ENCODE assay signal across 8 cellular contexts in the genomic region with DNA sequence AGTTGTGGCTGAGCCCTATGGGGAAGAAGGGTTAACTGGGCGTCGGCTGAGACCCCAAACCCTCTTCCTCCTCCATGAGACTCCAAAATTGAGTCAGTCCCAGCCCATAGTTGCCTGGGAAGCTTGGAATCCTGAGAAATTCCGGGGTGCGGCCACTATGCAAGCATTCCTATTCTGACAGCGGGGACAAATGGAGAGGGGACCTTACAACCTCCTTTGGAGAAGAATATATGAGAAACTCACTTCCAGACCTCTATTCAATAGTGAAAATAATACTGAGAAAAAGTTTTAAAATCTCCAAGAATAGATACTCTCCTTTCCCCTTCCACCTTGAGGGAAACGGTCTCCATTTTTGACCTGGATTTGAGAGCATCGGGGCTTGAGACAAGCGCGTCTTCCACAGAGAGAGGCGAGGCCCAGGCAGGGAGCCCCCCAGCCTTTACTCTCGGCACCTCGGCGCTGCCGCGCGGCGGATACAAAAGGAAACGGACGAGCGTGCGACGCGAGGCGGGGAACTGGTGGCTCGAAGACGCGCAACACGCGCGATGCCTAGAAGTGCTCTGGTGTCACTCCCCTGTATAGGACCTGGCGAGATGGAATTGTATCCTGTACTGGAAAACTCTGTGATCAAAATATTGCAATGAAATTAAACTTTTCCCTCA. TPM values are rescaled to one million over a fixed set of nuclear protein-coding genes. Genes with fewer than 3 reads are reported as not detected.
DNase-seq lines count a peak whose midpoint lies in the region; ATAC-seq, FAIRE-seq and TF ChIP-seq lines count a peak whose summit lies in the region.

No MANE protein-coding gene starts in this region.

- ATAC-seq in GM21717 (IDR thresholded peaks at IDR 0.05; ENCODE audit: unreplicated experiment) (peak; percentile 40), right cardiac atrium (peak; percentile 18 to 31)

- H3K9me3 Mint-ChIP-seq in activated T-helper 1 cell treated with anti-CD3 and anti-CD28 coated beads, Interleukin-12 subunit alpha, Interleukin-12 subunit beta, Interleukin-2, Interleukin-4 antibody, amounts not matched to agents 30 ng/mL and 10 ng/mL and 1 ng/mL, durations not matched to agents 14 hours and 24 hours and 36 hours: no peaks in the 10 kb centered on the region

- no peaks in the 10 kb centered on the region for H3K9me3 ChIP-seq in right cardiac atrium (ENCODE audit: control insufficient read depth, low read length)
- H3K9me3 ChIP-seq in prostate gland: no peaks in the 10 kb centered on the region

- H3K36me3 ChIP-seq in prostate gland: no peaks in the 10 kb centered on the region

- peaks cover 29% of the 10 kb centered on the region for H3K4me1 Mint-ChIP-seq in activated T-helper 1 cell treated with anti-CD3 and anti-CD28 coated beads, Interleukin-12 subunit alpha, Interleukin-12 subunit beta, Interleukin-2, Interleukin-4 antibody, amounts not matched to agents 30 ng/mL and 10 ng/mL and 1 ng/mL, durations not matched to agents 14 hours and 24 hours and 36 hours (ENCODE audit: low read depth)

- H3K4me1 ChIP-seq in right cardiac atrium (ENCODE audit: control insufficient read depth, insufficient read depth, low read length) (no peaks in the 10 kb centered on the region), prostate gland (replicated peaks) (no peaks in the 10 kb centered on the region)

- no peak for FAIRE-seq in urothelium cell line (lab: Jason Lieb, UNC)

- H3K4me3 ChIP-seq in right cardiac atrium (ENCODE audit: low read length): peak overlapping the region; percentile 41
- peak overlapping the region in 1 of 2 donors; percentile 4 for H3K4me3 ChIP-seq in prostate gland

- TF ChIP-seq CTCF in prostate gland (IDR thresholded peaks at IDR 0.05): no peak

- H3K27ac Mint-ChIP-seq in activated T-helper 1 cell treated with anti-CD3 and anti-CD28 coated beads, Interleukin-12 subunit alpha, Interleukin-12 subunit beta, Interleukin-2, Interleukin-4 antibody, amounts not matched to agents 30 ng/mL and 10 ng/mL and 1 ng/mL, durations not matched to agents 14 hours and 24 hours and 36 hours: peak overlapping the region; percentile 64

- whole genome bisulfite sequencing in right cardiac atrium: 6% methylated on average over 31 of the region's 31 CpGs
- WGBS in prostate gland: 11% methylated on average over 31 of the region's 31 CpGs

- H3K36me3 Mint-ChIP-seq in activated T-helper 1 cell treated with anti-CD3 and anti-CD28 coated beads, Interleukin-12 subunit alpha, Interleukin-12 subunit beta, Interleukin-2, Interleukin-4 antibody, amounts not matched to agents 30 ng/mL and 10 ng/mL and 1 ng/mL, durations not matched to agents 14 hours and 24 hours and 36 hours (ENCODE audit: low read depth): peaks cover 38% of the 10 kb centered on the region

- peaks cover 75% of the 10 kb centered on the region for H3K27me3 Mint-ChIP-seq in activated T-helper 1 cell treated with anti-CD3 and anti-CD28 coated beads, Interleukin-12 subunit alpha, Interleukin-12 subunit beta, Interleukin-2, Interleukin-4 antibody, amounts not matched to agents 30 ng/mL and 10 ng/mL and 1 ng/mL, durations not matched to agents 14 hours and 24 hours and 36 hours (ENCODE audit: insufficient read depth)

- no peak overlapping the region for H3K27ac ChIP-seq in right cardiac atrium (ENCODE audit: low read length)
- no peak overlapping the region for H3K27ac ChIP-seq in prostate gland

- H3K27me3 ChIP-seq in right cardiac atrium (ENCODE audit: control insufficient read depth, insufficient read depth) (no peaks in the 10 kb centered on the region), prostate gland (replicated peaks; ENCODE audit: insufficient read depth) (peaks cover 2% of the 10 kb centered on the region)

- DNase-seq in activated T-helper 1 cell treated with anti-CD3 and anti-CD28 coated beads, Interleukin-12 subunit alpha, Interleukin-12 subunit beta, Interleukin-2, Interleukin-4 antibody, amounts not matched to agents 30 ng/mL and 10 ng/mL and 1 ng/mL, durations not matched to agents 14 hours and 24 hours and 36 hours (ENCODE audit: low spot score): no peak
- DNase-seq in right cardiac atrium (peak; percentile 30 to 74 (median 68)), AG08395 (ENCODE audit: low spot score) (no peak), urothelium cell line (ENCODE audit: low spot score) (no peak), nucleus accumbens (lab: John Stamatoyannopoulos, UW) (no peak), prostate gland (ENCODE audit: low spot score) (no peak)
- peak; percentile 29 to 34 for DNase-seq in stimulated activated CD4-positive, alpha-beta T cell treated with anti-CD3 and anti-CD28 coated beads, Interleukin-4, amount 100 ng/mL, for 4 hours

- H3K4me3 Mint-ChIP-seq in activated T-helper 1 cell treated with anti-CD3 and anti-CD28 coated beads, Interleukin-12 subunit alpha, Interleukin-12 subunit beta, Interleukin-2, Interleukin-4 antibody, amounts not matched to agents 30 ng/mL and 10 ng/mL and 1 ng/mL, durations not matched to agents 14 hours and 24 hours and 36 hours: peak overlapping the region; percentile 80

- intact Hi-C loops in activated T-helper 1 cell treated with anti-CD3 and anti-CD28 coated beads, Interleukin-12 subunit alpha, Interleukin-12 subunit beta, Interleukin-2, Interleukin-4 antibody, amounts not matched to agents 30 ng/mL and 10 ng/mL and 1 ng/mL, durations not matched to agents 14 hours and 24 hours and 36 hours (cut with micrococcal nuclease): no loop called here
- intact Hi-C loops in right cardiac atrium (cut with DNase I) (no loop called here), prostate gland (cut with DNase I) (no loop called here)

- TF ChIP-seq POLR2A in prostate gland (IDR thresholded peaks at IDR 0.05): no peak

RNA-seq across cellular contexts. Expression of a gene that starts 11.1 kb away (rescaled TPM):
- 20.5 and 21.9 TPM in 2 replicates for total RNA-seq in activated T-helper 1 cell treated with anti-CD3 and anti-CD28 coated beads, Interleukin-12 subunit alpha, Interleukin-12 subunit beta, Interleukin-2, Interleukin-4 antibody, amounts not matched to agents 30 ng/mL and 10 ng/mL and 1 ng/mL, durations not matched to agents 14 hours and 24 hours and 36 hours
- 10 to 100 TPM in 1 of 4 donors, 1 to 10 TPM in 3; 3.2 to 14.5 (median 6.1) TPM for total RNA-seq in right cardiac atrium
- polyA plus RNA-seq in right cardiac atrium: 22.7 TPM
- 1 to 10 TPM; 2.3 to 4.5 TPM for total RNA-seq in prostate gland

Comparison
In these comparisons a context has a peak if more than half of its experiments do, and no peak if none do; other contexts are left out.
1. DNase-seq: peak in right cardiac atrium (3 of 3) and stimulated activated CD4-positive, alpha-beta T cell treated with anti-CD3 and anti-CD28 coated beads, Interleukin-4, amount 100 ng/mL, for 4 hours (2 of 2); none in activated T-helper 1 cell treated with anti-CD3 and anti-CD28 coated beads, Interleukin-12 subunit alpha, Interleukin-12 subunit beta, Interleukin-2, Interleukin-4 antibody, amounts not matched to agents 30 ng/mL and 10 ng/mL and 1 ng/mL, durations not matched to agents 14 hours and 24 hours and 36 hours (single experiment), AG08395 (single experiment), urothelium cell line (single experiment), nucleus accumbens (0 of 56) and prostate gland (single experiment).